ENCODE assay signal across 9 cellular contexts in the genomic region with DNA sequence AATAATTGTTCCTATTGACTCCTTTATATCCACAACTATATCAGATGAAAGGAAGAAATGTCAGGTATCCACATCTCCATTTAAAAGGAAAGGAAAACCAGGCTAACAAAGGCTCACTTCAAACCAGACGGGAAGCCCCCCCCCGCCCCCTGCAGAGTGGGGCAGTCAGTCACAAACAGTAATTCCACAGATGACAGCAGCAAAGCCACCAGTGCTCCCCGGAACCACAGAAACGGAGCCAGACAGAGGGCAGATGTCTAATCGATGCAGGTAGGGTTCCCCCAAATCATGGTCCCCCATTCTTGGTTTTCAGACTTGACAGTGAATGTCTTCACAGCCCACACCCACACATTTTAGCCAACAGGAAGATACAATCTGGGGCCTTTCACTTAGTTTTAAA.
DNase-seq lines count a peak whose midpoint lies in the region; ATAC-seq and TF ChIP-seq lines count a peak whose summit lies in the region.
"Had no signal": no experiment of that assay in that cellular context is flagged by ENCODE, and none has a peak within 500 bp of the region (broad histone marks: within the 10 kb centered on the region; RNA-seq: fewer than 3 reads in every experiment).

No MANE protein-coding gene starts in this region.

- H3K36me3 Mint-ChIP-seq in activated naive CD8-positive, alpha-beta T cell: peaks cover 21% of the 10 kb centered on the region

- ATAC-seq in GM21717 (IDR thresholded peaks at IDR 0.05; ENCODE audit: unreplicated experiment): peak; percentile 42

- H3K9me3 ChIP-seq in Loucy (ENCODE audit: insufficient read depth, low read depth, low read length) (no peaks in the 10 kb centered on the region), neutrophil (no peaks in the 10 kb centered on the region), Peyer's patch (no peaks in the 10 kb centered on the region), SJCRH30 (replicated peaks) (no peaks in the 10 kb centered on the region)
- H3K9me3 ChIP-seq: HAP-1 had no signal

- no peaks in the 10 kb centered on the region for H3K9me3 Mint-ChIP-seq in activated naive CD8-positive, alpha-beta T cell (ENCODE audit: low read depth)

- no peaks in the 10 kb centered on the region for H3K9me2 ChIP-seq in Loucy (replicated peaks; ENCODE audit: low read depth, low read length)

- H3K4me3 ChIP-seq in GM08714 (ENCODE audit: low read length) (peak overlapping the region; percentile 21; the same call in 1 of the 2 replicates), Loucy (ENCODE audit: low read length, poor library complexity, severe bottlenecking) (peak overlapping the region; percentile 54), neutrophil (ENCODE audit: low read depth in 1 of 2, low read length in 1 of 2) (peak overlapping the region in 1 of 2 experiments; percentile 20), Peyer's patch (peak overlapping the region in 1 of 4 donors; percentile 0), SJCRH30 (no peak overlapping the region)
- H3K4me3 ChIP-seq: HAP-1 had no signal

- TF ChIP-seq POLR2A in Peyer's patch (IDR thresholded peaks at IDR 0.05): no peak

- H3K4me1 ChIP-seq in Loucy (ENCODE audit: insufficient read depth, low read length, poor library complexity, severe bottlenecking) (peaks cover 31% of the 10 kb centered on the region), neutrophil (ENCODE audit: control insufficient read depth in 1 of 2, insufficient read depth in 1 of 2, low read depth in 1 of 2, low read length in 1 of 2) (peaks cover 19 to 29% of the 10 kb centered on the region in 2 experiments), Peyer's patch (peaks cover 0 to 37% (median 22%) of the 10 kb centered on the region in 4 donors), SJCRH30 (peaks cover 12% of the 10 kb centered on the region)

- no peaks in the 10 kb centered on the region for H3K27me3 Mint-ChIP-seq in activated naive CD8-positive, alpha-beta T cell

- H3K4me2 ChIP-seq in Loucy (ENCODE audit: low read depth, low read length, poor library complexity, severe bottlenecking): peak overlapping the region; percentile 71

- H3K9ac ChIP-seq in Loucy (ENCODE audit: low read depth, low read length, poor library complexity, severe bottlenecking): no peak overlapping the region

- H3K27ac ChIP-seq in neutrophil (peak overlapping the region; percentile 79), Peyer's patch (peak overlapping the region in 2 of 4 donors; percentile 57 to 59), SJCRH30 (no peak overlapping the region)

- H3K36me3 ChIP-seq in Loucy (ENCODE audit: insufficient read depth, low read length) (peaks cover 44% of the 10 kb centered on the region), neutrophil (peaks cover 36% of the 10 kb centered on the region), Peyer's patch (peaks cover 0 to 34% (median 0%) of the 10 kb centered on the region in 3 donors), SJCRH30 (peaks cover 2% of the 10 kb centered on the region; the same call in 1 of the 2 replicates)

- H3K27me3 ChIP-seq in Loucy (ENCODE audit: insufficient read depth, low read length, poor library complexity, severe bottlenecking) (no peaks in the 10 kb centered on the region), neutrophil (no peaks in the 10 kb centered on the region), Peyer's patch (no peaks in the 10 kb centered on the region), SJCRH30 (no peaks in the 10 kb centered on the region)

- peaks cover 40% of the 10 kb centered on the region for H3K79me2 ChIP-seq in Loucy (ENCODE audit: insufficient read depth, low read length)

- H3K4me1 Mint-ChIP-seq in activated naive CD8-positive, alpha-beta T cell (ENCODE audit: low read depth): peaks cover 65% of the 10 kb centered on the region

- no peak for TF ChIP-seq CTCF in Loucy (conservative IDR thresholded peaks at IDR 0.05; ENCODE audit: low read length)
- no peak for TF ChIP-seq CTCF in neutrophil (IDR thresholded peaks at IDR 0.05)
- no peak for TF ChIP-seq CTCF in Peyer's patch (IDR thresholded peaks at IDR 0.05)

- H2AFZ ChIP-seq in Loucy (ENCODE audit: low read length): no peak overlapping the region

- H3K27ac Mint-ChIP-seq in activated naive CD8-positive, alpha-beta T cell: peak overlapping the region; percentile 98

- no peak for DNase-seq in ureter (ENCODE audit: low spot score)
- DNase-seq in Peyer's patch: no peak
- DNase-seq in SJCRH30: no peak

- H4K20me1 ChIP-seq in Loucy (ENCODE audit: insufficient read depth, low read length, poor library complexity, severe bottlenecking): peaks cover 52% of the 10 kb centered on the region

- H3K4me3 Mint-ChIP-seq in activated naive CD8-positive, alpha-beta T cell: peak overlapping the region; percentile 87

- no peaks in the 10 kb centered on the region for H3F3A ChIP-seq in Loucy (ENCODE audit: low read depth)
